ENCODE assay signal across 17 cellular contexts in the genomic region with DNA sequence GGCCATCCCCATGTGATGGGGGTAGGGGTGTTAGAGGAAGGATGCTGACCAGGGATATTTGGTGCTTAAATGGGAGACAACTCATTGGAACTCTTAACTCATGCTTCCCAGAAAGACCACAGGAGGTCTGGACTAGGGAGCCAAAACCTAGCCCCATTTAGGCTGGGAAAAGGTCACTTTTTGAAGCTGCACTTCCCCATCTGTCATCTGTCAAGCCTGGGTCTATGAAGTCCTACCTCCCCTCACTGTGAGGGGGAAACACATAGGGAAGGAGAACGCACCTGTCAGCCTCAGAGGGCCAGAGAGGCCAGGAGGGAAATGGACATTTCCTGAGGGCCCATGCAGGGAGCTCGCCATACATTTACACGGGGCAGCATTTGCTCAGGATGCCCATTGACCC.
DNase-seq lines count a peak whose midpoint lies in the region; TF ChIP-seq lines count a peak whose summit lies in the region.
"Had no signal": no experiment of that assay in that cellular context is flagged by ENCODE, and none has a peak within 500 bp of the region (broad histone marks: within the 10 kb centered on the region; RNA-seq: fewer than 3 reads in every experiment).

No MANE protein-coding gene starts in this region.

- H3K9me3 Mint-ChIP-seq in endodermal cell (peaks cover 21% of the 10 kb centered on the region), mesothelial cell of epicardium (no peaks in the 10 kb centered on the region)
- H3K9me3 Mint-ChIP-seq: CD4-positive, alpha-beta T cell had no signal

- H3K27me3 Mint-ChIP-seq in endodermal cell (ENCODE audit: insufficient read depth), result peaks cover 44% of the 10 kb centered on the region
- H3K27me3 Mint-ChIP-seq in mesothelial cell of epicardium (ENCODE audit: low read depth), result peaks cover 8% of the 10 kb centered on the region
- H3K27me3 Mint-ChIP-seq: CD4-positive, alpha-beta T cell had no signal

- no peaks in the 10 kb centered on the region for H3K36me3 ChIP-seq in endodermal cell (ENCODE audit: control insufficient read depth, insufficient read depth, low read length)

- no peaks in the 10 kb centered on the region for H3K27me3 ChIP-seq in endodermal cell (ENCODE audit: control insufficient read depth, insufficient read depth, low read length, poor library complexity, severe bottlenecking)

- TF ChIP-seq CTCF in endodermal cell (conservative IDR thresholded peaks at IDR 0.05) (no peak), mesothelial cell of epicardium (IDR thresholded peaks at IDR 0.05; ENCODE audit: unreplicated experiment) (no peak)

- no peaks in the 10 kb centered on the region for H3K9me3 ChIP-seq in endodermal cell (ENCODE audit: control insufficient read depth, low read length)
- H3K9me3 ChIP-seq: A549, Caco-2 had no signal

- H3K9ac ChIP-seq in endodermal cell (ENCODE audit: extremely low read depth, low read length, poor library complexity, severe bottlenecking), result no peak overlapping the region

- H3K27ac ChIP-seq in endodermal cell (ENCODE audit: low read depth, low read length), result no peak overlapping the region
- H3K27ac ChIP-seq: 22Rv1, C4-2B had no signal

- H3K4me1 ChIP-seq in endodermal cell (ENCODE audit: control insufficient read depth, insufficient read depth, low read length), result peaks cover 2% of the 10 kb centered on the region
- H3K4me1 ChIP-seq: Caco-2 had no signal

- H3K36me3 Mint-ChIP-seq in endodermal cell (ENCODE audit: low read depth), result no peaks in the 10 kb centered on the region
- no peaks in the 10 kb centered on the region for H3K36me3 Mint-ChIP-seq in mesothelial cell of epicardium

- H3K4me3 Mint-ChIP-seq in endodermal cell, result no peak overlapping the region
- no peak overlapping the region for H3K4me3 Mint-ChIP-seq in mesothelial cell of epicardium
- H3K4me3 Mint-ChIP-seq: CD4-positive, alpha-beta T cell; H9 had no signal

- peaks cover 17% of the 10 kb centered on the region for H3K4me1 Mint-ChIP-seq in endodermal cell
- H3K4me1 Mint-ChIP-seq in mesothelial cell of epicardium, result peaks cover 17% of the 10 kb centered on the region

- peak; percentile 26 for DNase-seq in activated CD8-positive, alpha-beta memory T cell treated with anti-CD3 and anti-CD28 coated beads for 24 hours
- DNase-seq in activated CD8-positive, alpha-beta memory T cell treated with anti-CD3 and anti-CD28 coated beads, Interleukin-2, amount 50 U/mL, for 4 hours, result no peak
- DNase-seq in G401 (ENCODE audit: low spot score), result peak; percentile 59
- DNase-seq in activated CD8-positive, alpha-beta memory T cell treated with anti-CD3 and anti-CD28 coated beads, Interleukin-2, amount 50 U/mL, for 48 hours, result peak; percentile 32
- peak; percentile 19 for DNase-seq in endodermal cell
- DNase-seq in mesothelial cell of epicardium (ENCODE audit: low spot score in 2 of 2, unreplicated experiment in 2 of 2), result no peak
- no peak for DNase-seq in cerebellar nuclear complex (lab: John Stamatoyannopoulos, UW)
- no peak for DNase-seq in mucosa of gallbladder (ENCODE audit: low spot score)
- DNase-seq: AML-193; Caco-2; CD4-positive, alpha-beta T cell; GDM1; GOT3 had no signal

- WGBS in endodermal cell (ENCODE audit: insufficient coverage in 1 of 2, insufficient read length in 1 of 2), 2 experiments, result 85 to 100% methylated on average over 1 to 3 of the region's 3 CpGs

- H3K27ac Mint-ChIP-seq in endodermal cell (no peak overlapping the region), mesothelial cell of epicardium (no peak overlapping the region)
- H3K27ac Mint-ChIP-seq: CD4-positive, alpha-beta T cell; H9 had no signal

- in situ Hi-C loops in G401 (cut with HindIII; ENCODE audit: low sequenced_read_pairs), result no loop called here

- H3K4me3 ChIP-seq in endodermal cell (ENCODE audit: low read length), result no peak overlapping the region
- H3K4me3 ChIP-seq: A549 had no signal

Comparison
In these comparisons a context has a peak if more than half of its experiments do, and no peak if none do; other contexts are left out.
1. DNase-seq: peak in activated CD8-positive, alpha-beta memory T cell treated with anti-CD3 and anti-CD28 coated beads for 24 hours (single experiment), G401 (single experiment), activated CD8-positive, alpha-beta memory T cell treated with anti-CD3 and anti-CD28 coated beads, Interleukin-2, amount 50 U/mL, for 48 hours (single experiment) and endodermal cell (single experiment); none in activated CD8-positive, alpha-beta memory T cell treated with anti-CD3 and anti-CD28 coated beads, Interleukin-2, amount 50 U/mL, for 4 hours (single experiment), mesothelial cell of epicardium (0 of 2), cerebellar nuclear complex (0 of 2) and mucosa of gallbladder (single experiment).